ENCODE assay signal across 9 cellular contexts in genomic region chr10:73850863-73851461, GRCh38. TPM values are rescaled to one million over a fixed set of nuclear protein-coding genes. Genes with fewer than 3 reads are reported as not detected.
DNase-seq lines count a peak whose midpoint lies in the region; ATAC-seq and TF ChIP-seq lines count a peak whose summit lies in the region.
"Had no signal": no experiment of that assay in that cellular context is flagged by ENCODE, and none has a peak within 500 bp of the region (broad histone marks: within the 10 kb centered on the region; RNA-seq: fewer than 3 reads in every experiment).

No MANE protein-coding gene starts in this region.

- in situ Hi-C loops in astrocyte of the cerebellum (cut with HindIII; ENCODE audit: low sequenced_read_pairs) = no loop called here
- in situ Hi-C loops in G401 (cut with HindIII; ENCODE audit: low sequenced_read_pairs) = no loop called here

- H3K4me3 ChIP-seq in astrocyte of the cerebellum (ENCODE audit: low read depth, low read length) = no peak overlapping the region

- DNase-seq in GM04503 (ENCODE audit: low read depth) (peak; percentile 95), astrocyte of the cerebellum (ENCODE audit: low read depth) (peak; percentile 52), iPS-NIHi7 (ENCODE audit: extremely low spot score) (peak; percentile 53), smooth muscle cell of the brain vasculature (ENCODE audit: low read depth, low spot score) (peak; percentile 59), NCI-H510A treated with DMSO at 0.1 percent for 48 hours (lab: John Stamatoyannopoulos, UW) (no peak), G401 (ENCODE audit: low spot score) (no peak)
- no peak for DNase-seq in activated CD4-positive, CD25-positive, alpha-beta regulatory T cell (lab: John Stamatoyannopoulos, UW)
- DNase-seq: cortex of kidney had no signal

- TF ChIP-seq CTCF in astrocyte of the cerebellum (IDR thresholded peaks at IDR 0.05; ENCODE audit: low read depth, low read length, missing control alignments) = no peak

- ATAC-seq in GM18511 (IDR thresholded peaks at IDR 0.05; ENCODE audit: unreplicated experiment) = no peak

RNA-seq across cellular contexts. Expression of gene CAMK2G, which starts 23.4 kb away (rescaled TPM):
- 9.0 and 11.8 TPM in 2 replicates for total RNA-seq in G401 (2014; rRNA removed; shearing (Covaris generic))

RNA-seq across cellular contexts. Expression of gene NDST2, which starts 39.6 kb away (rescaled TPM):
- 3.7 and 6.9 TPM in 2 replicates for total RNA-seq in G401 (2014; rRNA removed; shearing (Covaris generic))

RNA-seq across cellular contexts. Expression of gene PLAU, which starts 60.0 kb away (rescaled TPM):
- total RNA-seq in G401 (2014; rRNA removed; shearing (Covaris generic)) = 124 and 143 TPM in 2 replicates

Comparison
In these comparisons a context has a peak if more than half of its experiments do, and no peak if none do; other contexts are left out.
1. DNase-seq: peak in GM04503 (single experiment), astrocyte of the cerebellum (single experiment), iPS-NIHi7 (single experiment) and smooth muscle cell of the brain vasculature (single experiment); none in NCI-H510A treated with DMSO at 0.1 percent for 48 hours (single experiment), activated CD4-positive, CD25-positive, alpha-beta regulatory T cell (0 of 4) and G401 (single experiment).